In genomic region chr13:49584771-49585182, GRCh38 we compare ENCODE assay signal across 8 cellular contexts. TPM values are rescaled to one million over a fixed set of nuclear protein-coding genes. Genes with fewer than 3 reads are reported as not detected.
A peak's percentile ranks its signal among the peaks of the same experiment; 100 is the strongest.
DNase-seq lines count a peak whose midpoint lies in the region; ATAC-seq and TF ChIP-seq lines count a peak whose summit lies in the region.

No MANE protein-coding gene starts in this region.

- H3K4me3 Mint-ChIP-seq in T-helper 1 cell treated with Interleukin-12 subunit alpha and Interleukin-12 subunit beta and Interleukin-4 antibody, amounts not matched to agents 30 μg/mL and 1 μg/mL, for 36 hours, result peak overlapping the region; percentile 98
- peak overlapping the region; percentile 97 for H3K4me3 Mint-ChIP-seq in endothelial cell (ENCODE audit: unreplicated experiment)

- H3K27ac Mint-ChIP-seq in T-helper 1 cell treated with Interleukin-12 subunit alpha and Interleukin-12 subunit beta and Interleukin-4 antibody, amounts not matched to agents 30 μg/mL and 1 μg/mL, for 36 hours, result peak overlapping the region; percentile 88
- peak overlapping the region; percentile 87 for H3K27ac Mint-ChIP-seq in endothelial cell (ENCODE audit: unreplicated experiment)

- H3K27me3 ChIP-seq in muscle layer of duodenum (ENCODE audit: low read depth, low read length), result no peaks in the 10 kb centered on the region

- no peak for TF ChIP-seq CTCF in endothelial cell (IDR thresholded peaks at IDR 0.05; ENCODE audit: unreplicated experiment)

- H3K27me3 Mint-ChIP-seq in T-helper 1 cell treated with Interleukin-12 subunit alpha and Interleukin-12 subunit beta and Interleukin-4 antibody, amounts not matched to agents 30 μg/mL and 1 μg/mL, for 36 hours (ENCODE audit: low read depth), result no peaks in the 10 kb centered on the region
- H3K27me3 Mint-ChIP-seq in endothelial cell (ENCODE audit: unreplicated experiment), result peaks cover 8% of the 10 kb centered on the region

- H3K9me3 Mint-ChIP-seq in T-helper 1 cell treated with Interleukin-12 subunit alpha and Interleukin-12 subunit beta and Interleukin-4 antibody, amounts not matched to agents 30 μg/mL and 1 μg/mL, for 36 hours, result no peaks in the 10 kb centered on the region
- no peaks in the 10 kb centered on the region for H3K9me3 Mint-ChIP-seq in endothelial cell (ENCODE audit: unreplicated experiment)

- H3K4me3 ChIP-seq in muscle layer of duodenum (ENCODE audit: low read depth in 1 of 2, low read length in 2 of 2), result peak overlapping the region; percentile 75 to 94

- H3K4me1 ChIP-seq in muscle layer of duodenum (ENCODE audit: control insufficient read depth in 1 of 2, insufficient read depth in 2 of 2, low read length in 2 of 2), result peaks cover 4 to 7% of the 10 kb centered on the region in 2 donors

- no peaks in the 10 kb centered on the region for H3K9me3 ChIP-seq in muscle layer of duodenum (ENCODE audit: control insufficient read depth in 1 of 2, low read length in 2 of 2)

- peaks cover 17% of the 10 kb centered on the region for H3K36me3 Mint-ChIP-seq in T-helper 1 cell treated with Interleukin-12 subunit alpha and Interleukin-12 subunit beta and Interleukin-4 antibody, amounts not matched to agents 30 μg/mL and 1 μg/mL, for 36 hours (ENCODE audit: low read depth)
- peaks cover 25% of the 10 kb centered on the region for H3K36me3 Mint-ChIP-seq in endothelial cell (ENCODE audit: low read depth, unreplicated experiment)

- H3K4me1 Mint-ChIP-seq in T-helper 1 cell treated with Interleukin-12 subunit alpha and Interleukin-12 subunit beta and Interleukin-4 antibody, amounts not matched to agents 30 μg/mL and 1 μg/mL, for 36 hours (ENCODE audit: low read depth), result peaks cover 23% of the 10 kb centered on the region
- H3K4me1 Mint-ChIP-seq in endothelial cell (ENCODE audit: unreplicated experiment), result peaks cover 15% of the 10 kb centered on the region

- no peaks in the 10 kb centered on the region for H3K36me3 ChIP-seq in muscle layer of duodenum (ENCODE audit: control insufficient read depth in 1 of 2, insufficient read depth in 2 of 2, low read length in 2 of 2)

- ATAC-seq in HG02840 (IDR thresholded peaks at IDR 0.05; ENCODE audit: low FRiP score, unreplicated experiment), result peak; percentile 7

- no peak for DNase-seq in T-helper 1 cell
- peak; percentile 48 for DNase-seq in RKO (ENCODE audit: low spot score)
- no peak for DNase-seq in endothelial cell (ENCODE audit: low spot score)
- no peak for DNase-seq in SHP77 treated with DMSO at 0.1 percent for 48 hours (lab: John Stamatoyannopoulos, UW)
- no peak for DNase-seq in KG1 (lab: John Stamatoyannopoulos, UW)

- H3K27ac ChIP-seq in muscle layer of duodenum (ENCODE audit: low read length), result no peak overlapping the region

RNA-seq across cellular contexts. Expression of gene RCBTB1, which starts 0.6 kb away (rescaled TPM):
- 41.2 TPM for total RNA-seq in endothelial cell (ENCODE audit: unreplicated experiment)

RNA-seq across cellular contexts. Expression of gene ARL11, which starts 43.5 kb away (rescaled TPM):
- total RNA-seq in endothelial cell (ENCODE audit: unreplicated experiment), result 1.4 TPM
